8 cellular contexts compared by ENCODE assay signal in the genomic region with DNA sequence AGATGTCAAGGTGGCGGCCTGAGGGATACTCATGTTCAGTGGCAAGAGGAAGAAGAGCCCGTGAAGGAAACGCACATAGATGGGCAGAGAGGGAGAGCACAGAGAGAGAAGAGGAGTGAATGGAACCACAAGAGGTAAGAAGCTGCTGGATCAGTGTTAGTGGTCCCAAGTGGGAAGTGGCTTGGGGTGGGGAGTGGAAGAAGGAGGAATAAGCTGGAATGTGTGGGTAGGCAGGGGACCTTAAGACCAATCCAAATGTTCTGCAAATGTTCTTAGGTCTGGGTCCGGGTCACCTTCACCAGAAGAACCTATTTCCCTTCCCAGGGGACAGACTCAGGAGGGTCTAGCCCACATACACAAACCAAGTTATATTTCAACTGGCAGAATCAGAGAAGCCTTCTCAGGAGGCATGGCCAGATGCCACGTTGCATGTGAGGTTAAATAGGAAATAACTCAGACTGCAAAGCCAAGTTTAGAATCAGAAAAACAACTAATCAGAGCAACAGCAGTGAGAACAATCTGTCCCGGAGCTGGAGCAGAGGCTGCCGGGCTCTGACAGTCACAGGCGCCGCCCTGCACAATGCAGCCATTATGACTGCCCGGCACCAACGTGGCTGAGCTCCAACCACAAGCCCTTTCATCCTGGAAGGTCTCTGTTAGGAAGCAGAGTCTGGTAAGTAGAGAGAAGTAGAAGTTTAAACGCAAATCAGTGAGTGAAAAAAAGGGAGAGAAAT.
A peak's percentile ranks its signal among the peaks of the same experiment; 100 is the strongest.
DNase-seq lines count a peak whose midpoint lies in the region; ATAC-seq and TF ChIP-seq lines count a peak whose summit lies in the region.

No MANE protein-coding gene starts in this region.

- intact Hi-C loops in activated T-helper 2 cell treated with anti-CD3 and anti-CD28 coated beads, Interferon-gamma antibody, Interleukin-2, Interleukin-4, amounts not matched to agents 10 μg/mL and 5 μg/mL and 100 μg/mL, durations not matched to agents 14 hours and 24 hours and 36 hours (cut with micrococcal nuclease) = no loop called here

- CTCF ChIA-PET in T-cell (lab: Charles Lee) = no interaction called here

- no peaks in the 10 kb centered on the region for H3K36me3 Mint-ChIP-seq in T-cell
- H3K36me3 Mint-ChIP-seq in activated T-helper 2 cell treated with anti-CD3 and anti-CD28 coated beads, Interferon-gamma antibody, Interleukin-2, Interleukin-4, amounts not matched to agents 10 μg/mL and 5 μg/mL and 100 μg/mL, durations not matched to agents 14 hours and 24 hours and 36 hours (ENCODE audit: low read depth) = no peaks in the 10 kb centered on the region

- H3K9me3 ChIP-seq in WERI-Rb-1 (ENCODE audit: severe bottlenecking) = no peaks in the 10 kb centered on the region

- H3K9me3 Mint-ChIP-seq in T-cell = no peaks in the 10 kb centered on the region
- H3K9me3 Mint-ChIP-seq in activated T-helper 2 cell treated with anti-CD3 and anti-CD28 coated beads, Interferon-gamma antibody, Interleukin-2, Interleukin-4, amounts not matched to agents 10 μg/mL and 5 μg/mL and 100 μg/mL, durations not matched to agents 14 hours and 24 hours and 36 hours = no peaks in the 10 kb centered on the region

- TF ChIP-seq CTCF in foreskin keratinocyte (conservative IDR thresholded peaks at IDR 0.05) (no peak), omental fat pad (IDR thresholded peaks at IDR 0.05) (no peak), WERI-Rb-1 (IDR thresholded peaks at IDR 0.05; ENCODE audit: low read depth, low read length) (no peak)

- peak overlapping the region; percentile 17 to 77 (median 41) for H3K4me3 Mint-ChIP-seq in T-cell
- H3K4me3 Mint-ChIP-seq in activated T-helper 2 cell treated with anti-CD3 and anti-CD28 coated beads, Interferon-gamma antibody, Interleukin-2, Interleukin-4, amounts not matched to agents 10 μg/mL and 5 μg/mL and 100 μg/mL, durations not matched to agents 14 hours and 24 hours and 36 hours (ENCODE audit: low read depth) = no peak overlapping the region

- no peaks in the 10 kb centered on the region for H3K36me3 ChIP-seq in WERI-Rb-1

- no peaks in the 10 kb centered on the region for H3K27me3 ChIP-seq in foreskin keratinocyte
- no peaks in the 10 kb centered on the region for H3K27me3 ChIP-seq in WERI-Rb-1 (ENCODE audit: insufficient read depth, low read depth, severe bottlenecking)

- peaks cover 0 to 3% of the 10 kb centered on the region in 2 donors for H3K27me3 Mint-ChIP-seq in T-cell
- H3K27me3 Mint-ChIP-seq in activated T-helper 2 cell treated with anti-CD3 and anti-CD28 coated beads, Interferon-gamma antibody, Interleukin-2, Interleukin-4, amounts not matched to agents 10 μg/mL and 5 μg/mL and 100 μg/mL, durations not matched to agents 14 hours and 24 hours and 36 hours (ENCODE audit: low read depth) = no peaks in the 10 kb centered on the region

- no peaks in the 10 kb centered on the region for H3K4me1 ChIP-seq in foreskin keratinocyte

- H3K4me1 Mint-ChIP-seq in T-cell = peaks cover 11 to 13% (median 13%) of the 10 kb centered on the region in 3 donors
- H3K4me1 Mint-ChIP-seq in activated T-helper 2 cell treated with anti-CD3 and anti-CD28 coated beads, Interferon-gamma antibody, Interleukin-2, Interleukin-4, amounts not matched to agents 10 μg/mL and 5 μg/mL and 100 μg/mL, durations not matched to agents 14 hours and 24 hours and 36 hours (ENCODE audit: low read depth) = peaks cover 2% of the 10 kb centered on the region

- ATAC-seq in T-cell (replicated peaks in 1 of 4) (peak in 3 of 4 experiments; percentile 52 to 61 (median 54)), foreskin keratinocyte (peak; percentile 57), omental fat pad (ENCODE audit: low FRiP score) (peak; percentile 80)

- peak; percentile 74 for DNase-seq in AG20443 (ENCODE audit: low spot score)
- DNase-seq in T-cell = peak in 5 of 34 experiments; percentile 4 to 57 (median 13)
- DNase-seq in foreskin keratinocyte = peak in 1 of 2 donors; percentile 4
- DNase-seq in omental fat pad (ENCODE audit: low spot score) = no peak
- no peak for DNase-seq in NCI-H345 treated with DMSO at 0.1 percent for 48 hours (lab: John Stamatoyannopoulos, UW; ENCODE audit: unreplicated experiment)
- no peak for DNase-seq in activated T-helper 2 cell treated with anti-CD3 and anti-CD28 coated beads, Interferon-gamma antibody, Interleukin-2, Interleukin-4, amounts not matched to agents 10 μg/mL and 5 μg/mL and 100 μg/mL, durations not matched to agents 14 hours and 24 hours and 36 hours (ENCODE audit: low spot score)
- no peak for DNase-seq in WERI-Rb-1
- DNase-seq in NCI-H1105 (lab: John Stamatoyannopoulos, UW) = no peak

- H3K27ac ChIP-seq in foreskin keratinocyte = no peak overlapping the region
- no peak overlapping the region for H3K27ac ChIP-seq in WERI-Rb-1

- no peak overlapping the region for H3K4me3 ChIP-seq in WERI-Rb-1 (ENCODE audit: low read depth, low read length)

- H3K27ac Mint-ChIP-seq in T-cell = peak overlapping the region in 1 of 2 donors; percentile 44
- H3K27ac Mint-ChIP-seq in activated T-helper 2 cell treated with anti-CD3 and anti-CD28 coated beads, Interferon-gamma antibody, Interleukin-2, Interleukin-4, amounts not matched to agents 10 μg/mL and 5 μg/mL and 100 μg/mL, durations not matched to agents 14 hours and 24 hours and 36 hours = no peak overlapping the region

- POLR2A ChIA-PET in T-cell (lab: Charles Lee) = no interaction called here
